ENCODE assay signal across 8 cellular contexts in genomic region chr1:228463559-228464455, GRCh38.
A peak's percentile ranks its signal among the peaks of the same experiment; 100 is the strongest.
DNase-seq lines count a peak whose midpoint lies in the region; ATAC-seq lines count a peak whose summit lies in the region.

No MANE protein-coding gene starts in this region.

- peak; percentile 33 for ATAC-seq in HG02938 (IDR thresholded peaks at IDR 0.05; ENCODE audit: unreplicated experiment)

- H3K36me3 ChIP-seq in iPS-20b (ENCODE audit: insufficient read depth, low read depth, low read length) = no peaks in the 10 kb centered on the region

- peak overlapping the region; percentile 83 for H3K4me3 ChIP-seq in iPS-20b (ENCODE audit: low read length)

- peak overlapping the region; percentile 70; the same call in 1 of the 2 replicates for H3K9ac ChIP-seq in iPS-20b (ENCODE audit: low read depth, low read length)

- H3K27ac ChIP-seq in iPS-20b (ENCODE audit: low read length) = no peak overlapping the region

- H3K27me3 ChIP-seq in iPS-20b (ENCODE audit: insufficient read depth, low read length) = peaks cover 60% of the 10 kb centered on the region

- no peaks in the 10 kb centered on the region for H3K9me3 ChIP-seq in iPS-20b (ENCODE audit: insufficient read depth, low read depth, low read length)

- H3K4me1 ChIP-seq in iPS-20b (ENCODE audit: insufficient read depth, low read length) = peaks cover 9% of the 10 kb centered on the region; the same call in 1 of the 2 replicates

- peak; percentile 22 to 58 for DNase-seq in SHP77 (lab: John Stamatoyannopoulos, UW)
- no peak for DNase-seq in SHP77 treated with DMSO at 0.1 percent for 48 hours (lab: John Stamatoyannopoulos, UW)
- DNase-seq in NOMO-1 (lab: John Stamatoyannopoulos, UW; ENCODE audit: unreplicated experiment in 2 of 2) = peak; percentile 71 to 75
- DNase-seq in activated gamma-delta T cell treated with anti-CD3 and anti-CD28 coated beads, Interleukin-2, amount 50 U/mL, for 16 hours (ENCODE audit: low read depth) = peak; percentile 30
- peak in 2 of 3 experiments; percentile 14 to 75 for DNase-seq in stimulated activated CD4-positive, alpha-beta T cell treated with anti-CD3 and anti-CD28 coated beads, TNF-alpha, amount 100 ng/mL, for 24 hours (ENCODE audit: low read depth in 3 of 3)
- no peak for DNase-seq in dedifferentiated amniotic fluid mesenchymal stem cell (ENCODE audit: extremely low spot score)

Comparison
In these comparisons a context has a peak if more than half of its experiments do, and no peak if none do; other contexts are left out.
1. DNase-seq: peak in SHP77 (2 of 2), NOMO-1 (2 of 2), activated gamma-delta T cell treated with anti-CD3 and anti-CD28 coated beads, Interleukin-2, amount 50 U/mL, for 16 hours (single experiment) and stimulated activated CD4-positive, alpha-beta T cell treated with anti-CD3 and anti-CD28 coated beads, TNF-alpha, amount 100 ng/mL, for 24 hours (2 of 3); none in SHP77 treated with DMSO at 0.1 percent for 48 hours (single experiment) and dedifferentiated amniotic fluid mesenchymal stem cell (single experiment).